ENCODE assay signal across 26 cellular contexts in genomic region chr1:158398818-158399502, GRCh38. TPM values are rescaled to one million over a fixed set of nuclear protein-coding genes. Genes with fewer than 3 reads are reported as not detected.
A peak's percentile ranks its signal among the peaks of the same experiment; 100 is the strongest.
DNase-seq lines count a peak whose midpoint lies in the region; ATAC-seq, FAIRE-seq and TF ChIP-seq lines count a peak whose summit lies in the region.
"Had no signal": no experiment of that assay in that cellular context is flagged by ENCODE, and none has a peak within 500 bp of the region (broad histone marks: within the 10 kb centered on the region; RNA-seq: fewer than 3 reads in every experiment).

Gene OR10T2 (minus strand): TSS chr1:158399466. CDS start chr1:158399466, 0 bp downstream.

- H3K4me1 ChIP-seq in DND-41 (ENCODE audit: insufficient read depth, low read length) (peaks cover 96% of the 10 kb centered on the region), neuronal stem cell (ENCODE audit: control insufficient read depth in 2 of 2, insufficient read depth in 1 of 2, low read depth in 1 of 2, low read length in 2 of 2) (no peaks in the 10 kb centered on the region)
- H3K4me1 ChIP-seq: HAP-1 had no signal

- H3K4me3 ChIP-seq in DND-41 (ENCODE audit: low read depth in 1 of 2, low read length in 2 of 2) (peak within 1 kb of the TSS in 1 of 2 experiments; percentile 42; a peak in 2 of 4 replicates), neuronal stem cell (ENCODE audit: low read length in 2 of 2) (no peak within 1 kb of the TSS)
- H3K4me3 ChIP-seq in Jurkat, Clone E6-1 (ENCODE audit: low read length), result peak within 1 kb of the TSS; percentile 5
- H3K4me3 ChIP-seq: GM23338, HAP-1 had no signal

- peak within 1 kb of the TSS; percentile 59 for H3K4me2 ChIP-seq in DND-41 (ENCODE audit: insufficient read depth, low read length)
- no peak within 1 kb of the TSS for H3K4me2 ChIP-seq in neuronal stem cell (ENCODE audit: insufficient read depth, low read length, poor library complexity, severe bottlenecking)
- H3K4me2 ChIP-seq: GM23338, KMS-11 had no signal

- H3K9ac ChIP-seq in DND-41 (ENCODE audit: low read depth, low read length) (peak within 1 kb of the TSS; percentile 58), neuronal stem cell (ENCODE audit: low read depth, low read length, poor library complexity) (no peak within 1 kb of the TSS)
- H3K9ac ChIP-seq: KMS-11 had no signal

- H3K14ac ChIP-seq in neuronal stem cell (ENCODE audit: low read length), result no peak within 1 kb of the TSS

- H3K4me1 Mint-ChIP-seq in stimulated activated naive CD8-positive, alpha-beta T cell treated with anti-CD3 and anti-CD28 coated beads, Interleukin-15, amount 100 ng/mL, for 72 hours, result peaks cover 10% of the 10 kb centered on the region

- H3K4ac ChIP-seq in neuronal stem cell (ENCODE audit: low read length), result no peak within 1 kb of the TSS

- no peak within 1 kb of the TSS for H2BK120ac ChIP-seq in neuronal stem cell (ENCODE audit: low read depth, low read length)

- DNase-seq in DND-41, result peak; percentile 91
- DNase-seq in Jurkat, Clone E6-1 (ENCODE audit: low read depth, low spot score), result peak; percentile 99
- peak; percentile 7 for DNase-seq in UCSD-AML1 (lab: John Stamatoyannopoulos, UW; ENCODE audit: unreplicated experiment)
- peak; percentile 10 to 38 for DNase-seq in stimulated activated naive CD8-positive, alpha-beta T cell treated with anti-CD3 and anti-CD28 coated beads, Interleukin-15, amount 100 ng/mL, for 72 hours
- no peak for DNase-seq in GM12891 (ENCODE audit: insufficient read length, low spot score)
- no peak for DNase-seq in KBM-7
- no peak for DNase-seq in neuronal stem cell (ENCODE audit: low spot score)
- DNase-seq: CD8-positive, alpha-beta T cell; DMS 273 treated with DMSO at 0.1 percent for 48 hours; DMS79 treated with DMSO at 0.1 percent for 48 hours; HFFc6; NCI-H1092; NCI-H1436; NCI-H187; NCI-H2081 treated with DMSO at 0.1 percent for 48 hours; NCI-H2171; NCI-H226; NCI-H510A; NCI-H69; SHP77 had no signal

- no peak within 1 kb of the TSS for H4K8ac ChIP-seq in neuronal stem cell (ENCODE audit: low read depth, low read length)

- no peaks in the 10 kb centered on the region for H3K9me3 Mint-ChIP-seq in stimulated activated naive CD8-positive, alpha-beta T cell treated with anti-CD3 and anti-CD28 coated beads, Interleukin-15, amount 100 ng/mL, for 72 hours
- H3K9me3 Mint-ChIP-seq: CD8-positive, alpha-beta T cell; GM23338 had no signal

- peak; percentile 68 for ATAC-seq in DND-41 (ENCODE audit: insufficient read depth, low read depth)
- peak; percentile 85 for ATAC-seq in stimulated activated naive CD8-positive, alpha-beta T cell treated with anti-CD3 and anti-CD28 coated beads, Interleukin-15, amount 100 ng/mL, for 72 hours
- ATAC-seq: CD8-positive, alpha-beta T cell; GM23338; Panc1 had no signal

- no peak for TF ChIP-seq POLR2A in GM12891 (IDR thresholded peaks at IDR 0.05; ENCODE audit: low read depth, low read length)

- no peaks in the 10 kb centered on the region for H3K79me1 ChIP-seq in neuronal stem cell (ENCODE audit: low read depth, low read length)

- H3K4me3 Mint-ChIP-seq in stimulated activated naive CD8-positive, alpha-beta T cell treated with anti-CD3 and anti-CD28 coated beads, Interleukin-15, amount 100 ng/mL, for 72 hours, result peak within 1 kb of the TSS; percentile 3 to 36
- H3K4me3 Mint-ChIP-seq: CD8-positive, alpha-beta T cell; GM23338; HFFc6 had no signal

- no peak within 1 kb of the TSS for H2AK5ac ChIP-seq in neuronal stem cell (ENCODE audit: low read depth, low read length)

- no peaks in the 10 kb centered on the region for H4K20me1 ChIP-seq in DND-41 (ENCODE audit: insufficient read depth, low read length)

- H3K36me3 ChIP-seq in DND-41 (ENCODE audit: insufficient read depth, low read length) (no peaks in the 10 kb centered on the region), neuronal stem cell (replicated peaks in 1 of 2; ENCODE audit: control insufficient read depth in 2 of 2, insufficient read depth in 2 of 2, low read length in 2 of 2) (no peaks in the 10 kb centered on the region)
- H3K36me3 ChIP-seq: HAP-1 had no signal

- H2AFZ ChIP-seq in DND-41 (ENCODE audit: low read depth, low read length) (no peak within 1 kb of the TSS), neuronal stem cell (ENCODE audit: low read length) (no peak within 1 kb of the TSS)
- H2AFZ ChIP-seq: GM23338 had no signal

- no peak within 1 kb of the TSS for H2BK12ac ChIP-seq in neuronal stem cell (ENCODE audit: low read length)

- H2BK15ac ChIP-seq in neuronal stem cell (ENCODE audit: low read length), result no peak within 1 kb of the TSS

- TF ChIP-seq CTCF in DND-41 (IDR thresholded peaks at IDR 0.05; ENCODE audit: borderline replicate concordance, extremely low read depth, low read length, poor library complexity, severe bottlenecking), result peak; percentile 36

- peak within 1 kb of the TSS; percentile 100 for H3K27ac ChIP-seq in DND-41 (ENCODE audit: low read length)
- no peak within 1 kb of the TSS for H3K27ac ChIP-seq in neuronal stem cell (replicated peaks; ENCODE audit: low read length)
- H3K27ac ChIP-seq: C4-2B, KMS-11, RWPE1 had no signal

- no peak for FAIRE-seq in GM12891 (lab: Jason Lieb, UNC)

- no peak within 1 kb of the TSS for H3K23ac ChIP-seq in neuronal stem cell (ENCODE audit: low read depth, low read length, poor library complexity)

- no peak within 1 kb of the TSS for H2BK5ac ChIP-seq in neuronal stem cell (ENCODE audit: low read length)

- H3K27me3 ChIP-seq in DND-41 (ENCODE audit: insufficient read depth, low read length, poor library complexity) (no peaks in the 10 kb centered on the region), neuronal stem cell (ENCODE audit: control insufficient read depth in 3 of 3, insufficient read depth in 3 of 3, low read depth in 1 of 3, low read length in 3 of 3) (no peaks in the 10 kb centered on the region)

- H3K79me2 ChIP-seq in DND-41 (ENCODE audit: insufficient read depth, low read length), result peaks cover 15% of the 10 kb centered on the region

- in situ Hi-C loops in KBM-7 (cut with MboI; ENCODE audit: low pct_unique_long_range_greater_than_20kb, low sequenced_read_pairs), result no loop called here

- peak within 1 kb of the TSS in 1 of 2 donors; percentile 28 for H3K27ac Mint-ChIP-seq in stimulated activated naive CD8-positive, alpha-beta T cell treated with anti-CD3 and anti-CD28 coated beads, Interleukin-15, amount 100 ng/mL, for 72 hours
- H3K27ac Mint-ChIP-seq: CD8-positive, alpha-beta T cell; GM23338; HFFc6 had no signal

- H3K18ac ChIP-seq in neuronal stem cell (ENCODE audit: low read length), result no peak within 1 kb of the TSS

- H3K9me3 ChIP-seq in DND-41 (ENCODE audit: insufficient read depth, low read length, severe bottlenecking), result no peaks in the 10 kb centered on the region
- H3K9me3 ChIP-seq in neuronal stem cell (replicated peaks in 1 of 2; ENCODE audit: control insufficient read depth in 2 of 2, insufficient read depth in 1 of 2, low read depth in 1 of 2, low read length in 2 of 2), result no peaks in the 10 kb centered on the region
- H3K9me3 ChIP-seq: HAP-1 had no signal

- H3K27me3 Mint-ChIP-seq in stimulated activated naive CD8-positive, alpha-beta T cell treated with anti-CD3 and anti-CD28 coated beads, Interleukin-15, amount 100 ng/mL, for 72 hours, result peaks cover 48% of the 10 kb centered on the region

- WGBS in neuronal stem cell (ENCODE audit: extremely low coverage in 2 of 2, insufficient read length in 2 of 2, insufficient replicate concordance in 1 of 2), 2 donors, result no CpG with 5 or more reads among the region's 5 CpGs

- no peak within 1 kb of the TSS for H4K91ac ChIP-seq in neuronal stem cell (ENCODE audit: low read depth, low read length, poor library complexity)

TF ChIP-seq in GM12891, 5 proteins besides CTCF, POLR2A, EP300 and RAD21:
- TF ChIP-seq TAF1 (IDR thresholded peaks at IDR 0.05; ENCODE audit: low read depth, low read length) (no peak), PAX5 (IDR thresholded peaks at IDR 0.05; ENCODE audit: insufficient read depth, low read length, severe bottlenecking) (no peak), POU2F2 (IDR thresholded peaks at IDR 0.05; ENCODE audit: low read depth, low read length) (no peak), POLR2AphosphoS5 (IDR thresholded peaks at IDR 0.05; ENCODE audit: low read depth, low read length) (no peak), SPI1 (IDR thresholded peaks at IDR 0.05; ENCODE audit: low read depth, low read length) (no peak)

RNA-seq across cellular contexts. Expression of gene OR10T2, which starts in this region (rescaled TPM):
- polyA plus RNA-seq in Jurkat, Clone E6-1 (2012; ENCODE audit: insufficient read depth, insufficient read length), result not detected
- not detected for polyA plus RNA-seq in GM12891 (2012; ENCODE audit: low read depth, missing spikeins)
- polyA plus RNA-seq in neuronal stem cell (2013, experiment 1 of 2), result not detected
- polyA plus RNA-seq in neuronal stem cell (2013, experiment 2 of 2), result not detected
- polyA plus RNA-seq: GM23338 had no signal

Comparison
In these comparisons a context has a peak if more than half of its experiments do, and no peak if none do; other contexts are left out.
1. DNase-seq: peak in DND-41 (single experiment), Jurkat, Clone E6-1 (single experiment), UCSD-AML1 (single experiment) and stimulated activated naive CD8-positive, alpha-beta T cell treated with anti-CD3 and anti-CD28 coated beads, Interleukin-15, amount 100 ng/mL, for 72 hours (2 of 2); none in GM12891 (single experiment), KBM-7 (single experiment) and neuronal stem cell (single experiment).